In genomic region chr3:111999924-112000835, GRCh38 we compare ENCODE assay signal across 10 cellular contexts.
DNase-seq lines count a peak whose midpoint lies in the region; ATAC-seq and TF ChIP-seq lines count a peak whose summit lies in the region.
"Had no signal": no experiment of that assay in that cellular context is flagged by ENCODE, and none has a peak within 500 bp of the region (broad histone marks: within the 10 kb centered on the region; RNA-seq: fewer than 3 reads in every experiment).

No MANE protein-coding gene starts in this region.

- H3K9me3 ChIP-seq in WERI-Rb-1 (ENCODE audit: severe bottlenecking) (no peaks in the 10 kb centered on the region), iPS-18c (ENCODE audit: control insufficient read depth, insufficient read depth, low read length) (no peaks in the 10 kb centered on the region), HAP-1 (no peaks in the 10 kb centered on the region)
- H3K9me3 ChIP-seq: thoracic aorta had no signal

- peak overlapping the region; percentile 86 for H3K4me3 ChIP-seq in WERI-Rb-1 (ENCODE audit: low read depth, low read length)
- H3K4me3 ChIP-seq in iPS-18c (ENCODE audit: insufficient read depth, low read depth, low read length): peak overlapping the region; percentile 72
- H3K4me3 ChIP-seq in HAP-1: no peak overlapping the region

- no peaks in the 10 kb centered on the region for H3K27me3 ChIP-seq in WERI-Rb-1 (ENCODE audit: insufficient read depth, low read depth, severe bottlenecking)
- no peaks in the 10 kb centered on the region for H3K27me3 ChIP-seq in HAP-1 (ENCODE audit: low read depth)

- TF ChIP-seq CTCF in WERI-Rb-1 (IDR thresholded peaks at IDR 0.05; ENCODE audit: low read depth, low read length): no peak

- peak overlapping the region; percentile 85 for H3K27ac ChIP-seq in WERI-Rb-1
- H3K27ac ChIP-seq: thoracic aorta had no signal

- H3K36me3 ChIP-seq in WERI-Rb-1 (peaks cover 45% of the 10 kb centered on the region), HAP-1 (replicated peaks) (no peaks in the 10 kb centered on the region)
- H3K36me3 ChIP-seq: thoracic aorta had no signal

- in situ Hi-C loops in HAP-1 (cut with MboI; ENCODE audit: low sequenced_read_pairs): no loop called here

- DNase-seq in Ammon's horn (ENCODE audit: low spot score) (peak; percentile 41), WERI-Rb-1 (no peak), HAP-1 (ENCODE audit: low spot score in 2 of 2) (no peak), germinal center (ENCODE audit: low spot score) (no peak)
- DNase-seq: Kasumi-1 had no signal

- peaks cover 6% of the 10 kb centered on the region for H3K4me1 ChIP-seq in HAP-1

- ATAC-seq in GM18502 (IDR thresholded peaks at IDR 0.05; ENCODE audit: poor library complexity, unreplicated experiment) (peak; percentile 17), GM19397 (IDR thresholded peaks at IDR 0.05; ENCODE audit: unreplicated experiment) (no peak), HG03571 (IDR thresholded peaks at IDR 0.05; ENCODE audit: unreplicated experiment) (no peak)
